Comparison of ENCODE assay signal across 8 cellular contexts in the genomic region with DNA sequence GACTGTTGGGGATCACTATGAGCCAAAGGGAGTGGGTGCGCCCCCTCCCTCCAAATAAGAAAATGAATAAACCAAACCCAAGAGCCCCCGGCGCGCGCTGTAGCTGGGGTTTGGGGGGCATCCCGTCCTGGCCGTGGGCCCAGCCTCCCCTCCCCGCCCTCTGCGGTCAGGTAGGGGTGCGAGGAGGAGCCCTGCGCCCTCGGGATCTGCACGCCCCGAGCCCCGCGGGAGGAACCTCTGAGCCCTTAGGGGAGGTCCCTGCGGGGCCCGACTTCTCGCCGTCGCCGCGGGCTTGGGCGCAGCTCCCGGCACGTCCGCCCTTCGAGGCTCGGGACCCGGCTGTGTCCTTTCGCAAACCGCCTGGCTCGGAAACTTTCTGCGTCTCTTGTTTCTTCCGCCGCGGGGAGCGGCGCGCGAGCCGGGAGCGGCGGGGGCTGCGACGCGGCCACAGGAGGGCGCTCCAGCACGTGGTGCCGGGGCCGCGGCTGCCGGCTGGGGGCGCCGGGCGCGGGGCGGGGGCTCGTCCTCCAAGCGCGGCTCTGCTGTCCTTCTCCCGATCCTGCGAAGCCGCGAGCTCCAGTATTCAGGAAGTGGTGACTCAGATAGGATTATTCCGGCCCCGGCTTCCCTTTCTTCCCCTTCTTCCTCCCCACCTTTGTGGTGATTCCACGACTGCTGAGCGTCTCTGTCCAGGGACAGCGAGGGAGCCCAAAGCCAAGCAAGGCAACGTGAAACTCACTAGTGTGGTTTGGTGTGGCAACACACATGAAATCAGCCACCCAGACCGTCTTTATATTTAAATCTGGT. TPM values are rescaled to one million over a fixed set of nuclear protein-coding genes. Genes with fewer than 3 reads are reported as not detected.
DNase-seq lines count a peak whose midpoint lies in the region; ATAC-seq and TF ChIP-seq lines count a peak whose summit lies in the region.

No MANE protein-coding gene starts in this region.

- H3K4me2 ChIP-seq in trophoblast cell (ENCODE audit: low read length) = peak overlapping the region; percentile 97

- TF ChIP-seq CTCF in CD4-positive, alpha-beta T cell (IDR thresholded peaks at IDR 0.05) = peak; percentile 20
- TF ChIP-seq CTCF in cardiac muscle cell (IDR thresholded peaks at IDR 0.05; ENCODE audit: low read depth, low read length) (peak; percentile 49), transverse colon (IDR thresholded peaks at IDR 0.05) (peak; percentile 29 to 68 (median 51))

- H3K36me3 Mint-ChIP-seq in CD4-positive, alpha-beta T cell (ENCODE audit: low read depth) = peaks cover 48% of the 10 kb centered on the region
- peaks cover 21% of the 10 kb centered on the region for H3K36me3 Mint-ChIP-seq in activated naive CD8-positive, alpha-beta T cell treated with anti-CD3 and anti-CD28 coated beads, Interleukin-2, amount 10 ng/mL, durations not matched to agents 7 days and 5 days

- peak overlapping the region; percentile 86 for H4K8ac ChIP-seq in trophoblast cell (ENCODE audit: low read depth, low read length)

- no peaks in the 10 kb centered on the region for H3K27me3 Mint-ChIP-seq in CD4-positive, alpha-beta T cell
- no peaks in the 10 kb centered on the region for H3K27me3 Mint-ChIP-seq in activated naive CD8-positive, alpha-beta T cell treated with anti-CD3 and anti-CD28 coated beads, Interleukin-2, amount 10 ng/mL, durations not matched to agents 7 days and 5 days

- H4K91ac ChIP-seq in trophoblast cell (ENCODE audit: low read depth, low read length) = peak overlapping the region; percentile 95

- H4K12ac ChIP-seq in trophoblast cell (ENCODE audit: low read depth, low read length) = peak overlapping the region; percentile 91

- TF ChIP-seq EP300 in transverse colon (IDR thresholded peaks at IDR 0.05; ENCODE audit: low read depth) = no peak

- H2BK120ac ChIP-seq in trophoblast cell (ENCODE audit: insufficient read depth, low read length, poor library complexity) = peak overlapping the region; percentile 18

- H2BK5ac ChIP-seq in trophoblast cell (ENCODE audit: low read depth, low read length, poor library complexity) = peak overlapping the region; percentile 81

- peak overlapping the region; percentile 91 for H2AFZ ChIP-seq in trophoblast cell (ENCODE audit: insufficient read depth, low read length, poor library complexity)

- peak overlapping the region; percentile 55 for H3K9ac ChIP-seq in SK-N-MC (ENCODE audit: insufficient read length)
- peak overlapping the region; percentile 78 for H3K9ac ChIP-seq in trophoblast cell (ENCODE audit: low read length)

- H3K27ac Mint-ChIP-seq in CD4-positive, alpha-beta T cell = peak overlapping the region; percentile 86
- peak overlapping the region; percentile 93 for H3K27ac Mint-ChIP-seq in activated naive CD8-positive, alpha-beta T cell treated with anti-CD3 and anti-CD28 coated beads, Interleukin-2, amount 10 ng/mL, durations not matched to agents 7 days and 5 days

- peaks cover 57% of the 10 kb centered on the region for H3K4me1 Mint-ChIP-seq in CD4-positive, alpha-beta T cell (ENCODE audit: low read depth)
- H3K4me1 Mint-ChIP-seq in activated naive CD8-positive, alpha-beta T cell treated with anti-CD3 and anti-CD28 coated beads, Interleukin-2, amount 10 ng/mL, durations not matched to agents 7 days and 5 days = peaks cover 44% of the 10 kb centered on the region

- H2BK12ac ChIP-seq in trophoblast cell (ENCODE audit: low read length) = peak overlapping the region; percentile 56

- H3K14ac ChIP-seq in trophoblast cell (ENCODE audit: low read length) = peak overlapping the region; percentile 82

- peaks cover 8% of the 10 kb centered on the region for H3K79me2 ChIP-seq in trophoblast cell (ENCODE audit: control insufficient read depth, insufficient read depth, low read length, poor library complexity)

- H3K4me3 ChIP-seq in MG63 (peak overlapping the region; percentile 58), SK-N-MC (peak overlapping the region; percentile 96), cardiac muscle cell (peak overlapping the region; percentile 62), trophoblast cell (ENCODE audit: low read depth, low read length) (peak overlapping the region; percentile 78), transverse colon (peak overlapping the region; percentile 63 to 72 (median 68))

- CTCF ChIA-PET in CD4-positive, alpha-beta T cell (lab: Charles Lee) = interaction anchor here (0.6 to 10.5 kb wide), 30 partner anchors 8 to 280 kb away, joined by 3 to 187 read pairs (median 6); partner anchors contain the start of gene PSMD12

- peak overlapping the region; percentile 70 for H3K4ac ChIP-seq in trophoblast cell (ENCODE audit: low read depth, low read length)

- POLR2A ChIA-PET in CD4-positive, alpha-beta T cell (lab: Charles Lee) = interaction anchor here (0.6 to 6.8 kb wide), 27 partner anchors 7 to 339 kb away, joined by 3 to 129 read pairs (median 9); partner anchors contain the start of genes HELZ, NOL11 and PSMD12
- POLR2A ChIA-PET in activated naive CD8-positive, alpha-beta T cell treated with anti-CD3 and anti-CD28 coated beads, Interleukin-2, amount 10 ng/mL, durations not matched to agents 7 days and 5 days (lab: Charles Lee) = interaction anchor here (0.7 to 7.3 kb wide), 27 partner anchors 10 to 710 kb away, joined by 3 to 120 read pairs (median 4); partner anchors contain the start of genes BPTF, NOL11 and PSMD12

- no peaks in the 10 kb centered on the region for H3K9me3 Mint-ChIP-seq in CD4-positive, alpha-beta T cell
- no peaks in the 10 kb centered on the region for H3K9me3 Mint-ChIP-seq in activated naive CD8-positive, alpha-beta T cell treated with anti-CD3 and anti-CD28 coated beads, Interleukin-2, amount 10 ng/mL, durations not matched to agents 7 days and 5 days

- no peaks in the 10 kb centered on the region for H3K27me3 ChIP-seq in CD4-positive, alpha-beta T cell (ENCODE audit: control insufficient read depth, insufficient read depth, low read length)
- H3K27me3 ChIP-seq in MG63 (no peaks in the 10 kb centered on the region), cardiac muscle cell (no peaks in the 10 kb centered on the region), trophoblast cell (ENCODE audit: insufficient read depth, low read length) (no peaks in the 10 kb centered on the region), transverse colon (no peaks in the 10 kb centered on the region)

- peak overlapping the region; percentile 97 for H3K4me3 Mint-ChIP-seq in CD4-positive, alpha-beta T cell
- H3K4me3 Mint-ChIP-seq in activated naive CD8-positive, alpha-beta T cell treated with anti-CD3 and anti-CD28 coated beads, Interleukin-2, amount 10 ng/mL, durations not matched to agents 7 days and 5 days = peak overlapping the region; percentile 93

- H3K27ac ChIP-seq in CD4-positive, alpha-beta T cell (ENCODE audit: low read depth, low read length) = peak overlapping the region; percentile 95
- no peak overlapping the region for H3K27ac ChIP-seq in SK-N-MC
- no peak overlapping the region for H3K27ac ChIP-seq in cardiac muscle cell
- peak overlapping the region; percentile 48 for H3K27ac ChIP-seq in trophoblast cell (ENCODE audit: low read depth, low read length)
- H3K27ac ChIP-seq in transverse colon = peak overlapping the region; percentile 88 to 94 (median 92)

- peak; percentile 65 for TF ChIP-seq POLR2A in transverse colon (IDR thresholded peaks at IDR 0.05)

- in situ Hi-C loops in transverse colon (cut with MboI; ENCODE audit: low pct_ligation_motif_present in 1 of 4, low pct_unique_long_range_greater_than_20kb in 1 of 4, low sequenced_read_pairs in 3 of 4) = loop anchor here in 1 of 4 donors (25.0 kb wide), 2 partner anchors 234 to 309 kb away; no protein-coding TSS in a partner anchor

- no peaks in the 10 kb centered on the region for H3K36me3 ChIP-seq in MG63
- H3K36me3 ChIP-seq in SK-N-MC (ENCODE audit: insufficient read depth, low read length) = no peaks in the 10 kb centered on the region
- no peaks in the 10 kb centered on the region for H3K36me3 ChIP-seq in cardiac muscle cell
- peaks cover 0 to 3% of the 10 kb centered on the region in 2 experiments for H3K36me3 ChIP-seq in trophoblast cell (ENCODE audit: control insufficient read depth in 1 of 2, insufficient read depth in 2 of 2, low read length in 2 of 2)
- H3K36me3 ChIP-seq in transverse colon = no peaks in the 10 kb centered on the region

- H3K4me1 ChIP-seq in cardiac muscle cell (ENCODE audit: low read depth) (peaks cover 2% of the 10 kb centered on the region), trophoblast cell (ENCODE audit: control insufficient read depth in 1 of 2, insufficient read depth in 2 of 2, low read length in 2 of 2) (peaks cover 5 to 9% of the 10 kb centered on the region in 2 experiments), transverse colon (peaks cover 0 to 12% (median 7%) of the 10 kb centered on the region in 4 donors)

- peak; percentile 26 for ATAC-seq in CD4-positive, alpha-beta T cell (ENCODE audit: poor library complexity)
- ATAC-seq in GM21528 (IDR thresholded peaks at IDR 0.05; ENCODE audit: low FRiP score, unreplicated experiment) = peak; percentile 38
- ATAC-seq in activated naive CD8-positive, alpha-beta T cell treated with anti-CD3 and anti-CD28 coated beads, Interleukin-2, amount 10 ng/mL, durations not matched to agents 7 days and 5 days (ENCODE audit: low read depth) = peak; percentile 32

- H3K18ac ChIP-seq in trophoblast cell (ENCODE audit: low read length) = peak overlapping the region; percentile 95

- H3K23ac ChIP-seq in trophoblast cell (ENCODE audit: low read length) = no peak overlapping the region

- H3K9me3 ChIP-seq in CD4-positive, alpha-beta T cell (ENCODE audit: control insufficient read depth, low read length) = no peaks in the 10 kb centered on the region
- H3K9me3 ChIP-seq in MG63 (no peaks in the 10 kb centered on the region), SK-N-MC (ENCODE audit: low read depth, low read length) (no peaks in the 10 kb centered on the region; the same call in 1 of the 2 replicates), cardiac muscle cell (ENCODE audit: low read depth) (no peaks in the 10 kb centered on the region), trophoblast cell (ENCODE audit: insufficient read depth, low read depth, low read length) (no peaks in the 10 kb centered on the region), transverse colon (no peaks in the 10 kb centered on the region)

- H2AK5ac ChIP-seq in trophoblast cell (ENCODE audit: low read length) = peak overlapping the region; percentile 53

- intact Hi-C loops in CD4-positive, alpha-beta T cell (cut with DNase I, micrococcal nuclease) = loop anchor here (1.0 to 10.0 kb wide), 7 partner anchors 8 to 656 kb away; partner anchors contain the start of genes BPTF (in 1 of the 2) and KPNA2 (in 1 of the 2)
- intact Hi-C loops in transverse colon (cut with DNase I; ENCODE audit: low total_unique reads) = loop anchor here (10.0 kb wide), 1 partner anchor 96 kb away; no protein-coding TSS in a partner anchor

- no CpG with 5 or more reads among the region's 72 CpGs for WGBS in trophoblast cell (ENCODE audit: extremely low coverage, insufficient coverage, insufficient read length)
- WGBS in transverse colon (ENCODE audit: low coverage in 1 of 2), 2 donors = 0% methylated on average over 5 to 66 of the region's 72 CpGs

- DNase-seq in CD4-positive, alpha-beta T cell = peak; percentile 72 to 84 (median 76)
- peak; percentile 84 for DNase-seq in MG63
- DNase-seq in SK-N-MC (ENCODE audit: low read depth, low spot score) = no peak
- peak; percentile 90 for DNase-seq in activated naive CD8-positive, alpha-beta T cell treated with anti-CD3 and anti-CD28 coated beads, Interleukin-2, amount 10 ng/mL, durations not matched to agents 7 days and 5 days
- peak; percentile 81 to 90 for DNase-seq in cardiac muscle cell (ENCODE audit: low read depth in 1 of 2, low spot score in 1 of 2)
- peak; percentile 84 to 91 for DNase-seq in trophoblast cell
- DNase-seq in transverse colon = peak; percentile 79

- H3K79me1 ChIP-seq in trophoblast cell (ENCODE audit: low read length) = peaks cover 13% of the 10 kb centered on the region

RNA-seq across cellular contexts. Expression of gene PITPNC1, which starts 1.6 kb away (rescaled TPM):
- 10 to 100 TPM; 80.2 to 83.4 TPM for total RNA-seq in CD4-positive, alpha-beta T cell
- total RNA-seq in MG63 (2014; rRNA removed; shearing (Covaris generic); ENCODE audit: low replicate concordance) = 0.49 and 0.99 TPM in 2 replicates
- total RNA-seq in activated naive CD8-positive, alpha-beta T cell treated with anti-CD3 and anti-CD28 coated beads, Interleukin-2, amount 10 ng/mL, durations not matched to agents 7 days and 5 days = 100 to 1,000 TPM; 100 to 104 TPM
- total RNA-seq in cardiac muscle cell = 4.3 and 4.8 TPM in 2 replicates
- polyA plus RNA-seq in cardiac muscle cell = 5.7 and 7.4 TPM in 2 replicates
- 17.5 and 17.8 TPM in 2 replicates for polyA plus RNA-seq in trophoblast cell (2013)
- 10 to 100 TPM in 1 of 4 donors, 1 to 10 TPM in 3; 1.6 to 10.3 (median 4.0) TPM for total RNA-seq in transverse colon

RNA-seq across cellular contexts. Expression of gene PSMD12, which starts 12.3 kb away (rescaled TPM):
- total RNA-seq in CD4-positive, alpha-beta T cell = 10 to 100 TPM; 49.3 to 52.5 TPM
- total RNA-seq in MG63 (2014; rRNA removed; shearing (Covaris generic); ENCODE audit: low replicate concordance) = 20.5 and 53.9 TPM in 2 replicates
- 10 to 100 TPM; 39.8 to 40.5 TPM for total RNA-seq in activated naive CD8-positive, alpha-beta T cell treated with anti-CD3 and anti-CD28 coated beads, Interleukin-2, amount 10 ng/mL, durations not matched to agents 7 days and 5 days
- total RNA-seq in cardiac muscle cell = 16.6 and 20.8 TPM in 2 replicates
- polyA plus RNA-seq in cardiac muscle cell = 44.1 and 58.9 TPM in 2 replicates
- 90.4 and 95.6 TPM in 2 replicates for polyA plus RNA-seq in trophoblast cell (2013)
- 10 to 100 TPM in 2 of 4 donors, 1 to 10 TPM in 2; 7.2 to 25.2 (median 12.5) TPM for total RNA-seq in transverse colon

Comparison
In these comparisons a context has a peak if more than half of its experiments do, and no peak if none do; other contexts are left out.
1. H3K27ac ChIP-seq: peak in CD4-positive, alpha-beta T cell (single experiment), trophoblast cell (single experiment) and transverse colon (4 of 4); none in SK-N-MC (single experiment) and cardiac muscle cell (single experiment).
2. RNA of gene PITPNC1, which starts 1.6 kb away (total RNA-seq): 100 to 104 TPM in activated naive CD8-positive, alpha-beta T cell treated with anti-CD3 and anti-CD28 coated beads, Interleukin-2, amount 10 ng/mL, durations not matched to agents 7 days and 5 days and 80.2 to 83.4 TPM in CD4-positive, alpha-beta T cell; 1.6 to 10.3 TPM in transverse colon, 4.3 to 4.8 TPM in cardiac muscle cell and 0.49 to 0.99 TPM in MG63; every median in the first group is over 4 times any median in the second.
3. Peak in every context shown above with its lines, with median percentiles within 50 percentile points of each other: ATAC-seq, CTCF ChIP-seq and H3K4me3 ChIP-seq.